ENCODE assay signal across 8 cellular contexts in genomic region chr19:19170053-19170945, GRCh38. TPM values are rescaled to one million over a fixed set of nuclear protein-coding genes. Genes with fewer than 3 reads are reported as not detected.
A peak's percentile ranks its signal among the peaks of the same experiment; 100 is the strongest.
DNase-seq lines count a peak whose midpoint lies in the region; ATAC-seq and TF ChIP-seq lines count a peak whose summit lies in the region.

Gene MEF2B, minus strand, starts transcription at chr19:19170263. Its CDS starts 19,528 bp downstream, at chr19:19150735.

- H3K9me3 ChIP-seq in HUES64 (ENCODE audit: insufficient read depth, low read depth, low read length) (no peaks in the 10 kb centered on the region), SJCRH30 (replicated peaks) (no peaks in the 10 kb centered on the region), psoas muscle (no peaks in the 10 kb centered on the region), vagina (no peaks in the 10 kb centered on the region)

- H3K9me3 Mint-ChIP-seq in activated naive CD4-positive, alpha-beta T cell treated with anti-CD3 and anti-CD28 coated beads, Interleukin-2, amount 50 U/mL, for 24 hours = no peaks in the 10 kb centered on the region

- TF ChIP-seq CTCF in psoas muscle (IDR thresholded peaks at IDR 0.05) (no peak), vagina (IDR thresholded peaks at IDR 0.05) (no peak)

- H3K4me3 ChIP-seq in HUES64 (ENCODE audit: low read length) (peak within 1 kb of the TSS; percentile 48), SJCRH30 (no peak within 1 kb of the TSS), psoas muscle (peak within 1 kb of the TSS; percentile 60), vagina (peak within 1 kb of the TSS; percentile 13 to 29)

- intact Hi-C loops in cardiac septum (cut with DNase I) = no loop called here
- intact Hi-C loops in psoas muscle (cut with DNase I) = loop anchor here in 1 of 2 donors (10.0 kb wide), 1 partner anchor 115 kb away; no protein-coding TSS in a partner anchor
- intact Hi-C loops in vagina (cut with DNase I) = no loop called here

- H3K4me1 Mint-ChIP-seq in activated naive CD4-positive, alpha-beta T cell treated with anti-CD3 and anti-CD28 coated beads, Interleukin-2, amount 50 U/mL, for 24 hours = peaks cover 19% of the 10 kb centered on the region

- DNase-seq in Caki2 (ENCODE audit: low read depth) (peak; percentile 62), SJCRH30 (peak; percentile 61 to 62), cardiac septum (ENCODE audit: low spot score) (peak; percentile 91), psoas muscle (peak; percentile 82 to 89), vagina (ENCODE audit: extremely low spot score in 2 of 2) (no peak)

- in situ Hi-C loops in Caki2 (cut with HindIII; ENCODE audit: low pct_unique_long_range_greater_than_20kb, low sequenced_read_pairs) = no loop called here

- H3K27me3 Mint-ChIP-seq in activated naive CD4-positive, alpha-beta T cell treated with anti-CD3 and anti-CD28 coated beads, Interleukin-2, amount 50 U/mL, for 24 hours = no peaks in the 10 kb centered on the region

- H3K27me3 ChIP-seq in HUES64 (ENCODE audit: insufficient read depth, low read length) (peaks cover 26% of the 10 kb centered on the region), SJCRH30 (no peaks in the 10 kb centered on the region), psoas muscle (ENCODE audit: insufficient read depth in 3 of 3, low read length in 2 of 3) (no peaks in the 10 kb centered on the region), vagina (no peaks in the 10 kb centered on the region)

- H3K36me3 Mint-ChIP-seq in activated naive CD4-positive, alpha-beta T cell treated with anti-CD3 and anti-CD28 coated beads, Interleukin-2, amount 50 U/mL, for 24 hours = no peaks in the 10 kb centered on the region

- H3K27ac Mint-ChIP-seq in activated naive CD4-positive, alpha-beta T cell treated with anti-CD3 and anti-CD28 coated beads, Interleukin-2, amount 50 U/mL, for 24 hours = peak within 1 kb of the TSS; percentile 59

- H3K4me1 ChIP-seq in HUES64 (ENCODE audit: insufficient read depth, low read length) (no peaks in the 10 kb centered on the region; the same call in 1 of the 2 replicates), SJCRH30 (peaks cover 5% of the 10 kb centered on the region), psoas muscle (peaks cover 19% of the 10 kb centered on the region), vagina (peaks cover 16% of the 10 kb centered on the region)

- 15% methylated on average over 57 of the region's 57 CpGs for WGBS in HUES64
- WGBS in psoas muscle, 3 donors = 10 to 12% (median 10%) methylated on average over 55 to 57 of the region's 57 CpGs

- ATAC-seq in GM19468 (IDR thresholded peaks at IDR 0.05; ENCODE audit: extremely low read depth, unreplicated experiment) = peak; percentile 74
- ATAC-seq in psoas muscle = peak; percentile 89 to 93 (median 90)

- H3K27ac ChIP-seq in HUES64 (ENCODE audit: low read depth, low read length) = no peak within 1 kb of the TSS
- no peak within 1 kb of the TSS for H3K27ac ChIP-seq in SJCRH30
- no peak within 1 kb of the TSS for H3K27ac ChIP-seq in psoas muscle
- H3K27ac ChIP-seq in vagina = no peak within 1 kb of the TSS

- no peak for TF ChIP-seq POLR2A in vagina (IDR thresholded peaks at IDR 0.05)

- H3K9ac ChIP-seq in HUES64 (ENCODE audit: low read depth, low read length) = no peak within 1 kb of the TSS

- H3K4me3 Mint-ChIP-seq in activated naive CD4-positive, alpha-beta T cell treated with anti-CD3 and anti-CD28 coated beads, Interleukin-2, amount 50 U/mL, for 24 hours = peak within 1 kb of the TSS; percentile 75

- H3K36me3 ChIP-seq in HUES64 (ENCODE audit: insufficient read depth, low read length) (no peaks in the 10 kb centered on the region), SJCRH30 (no peaks in the 10 kb centered on the region), psoas muscle (ENCODE audit: insufficient read depth in 1 of 2, low read depth in 1 of 2) (no peaks in the 10 kb centered on the region), vagina (no peaks in the 10 kb centered on the region)

RNA-seq across cellular contexts. Expression of gene MEF2B, which starts in this region (rescaled TPM):
- 2.6 TPM in 1 of 2 replicates, not detected in the other for total RNA-seq in Caki2 (2014; rRNA removed; shearing (Covaris generic); ENCODE audit: low replicate concordance)
- 0.45 TPM for polyA plus RNA-seq in HUES64 (2013, experiment 1 of 2)
- 0.89 TPM for polyA plus RNA-seq in HUES64 (2013, experiment 2 of 2)
- total RNA-seq in SJCRH30 (2014; rRNA removed; shearing (Covaris generic)) = not detected in 2 replicates
- 0.67 TPM for total RNA-seq in cardiac septum
- total RNA-seq in psoas muscle = under 1 TPM; 0.56 to 0.91 (median 0.63) TPM
- under 1 TPM; 0.07 to 0.18 (median 0.16) TPM for polyA plus RNA-seq in psoas muscle
- not detected for total RNA-seq in vagina

Comparison
In these comparisons a context has a peak if more than half of its experiments do, and no peak if none do; other contexts are left out.
1. Peak in DNase-seq in SJCRH30; RNA of the gene not detected or under 1 TPM.
2. Peak in DNase-seq in cardiac septum; RNA of the gene not detected or under 1 TPM.
3. Peak in DNase-seq, ATAC-seq and H3K4me3 ChIP-seq in psoas muscle; RNA of the gene not detected or under 1 TPM.